ENCODE assay signal across 26 cellular contexts in the genomic region with DNA sequence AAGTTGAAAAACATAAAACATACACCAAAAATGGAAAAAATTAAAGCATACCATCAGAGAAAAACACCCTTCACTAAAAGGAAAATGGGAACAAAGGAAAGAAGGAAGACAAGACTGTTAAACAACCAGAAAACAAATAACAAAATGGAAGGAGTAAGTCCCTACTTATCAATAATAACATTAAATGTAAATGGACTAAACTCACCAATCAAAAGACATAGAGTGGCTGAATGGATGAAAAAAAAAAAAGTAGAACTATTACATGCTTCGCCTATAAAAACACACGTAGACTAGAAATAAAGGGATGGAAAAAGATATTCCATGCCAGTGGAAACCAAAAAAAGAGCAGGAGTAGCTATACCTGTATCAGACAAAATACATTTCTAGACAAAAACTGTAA. TPM values are rescaled to one million over a fixed set of nuclear protein-coding genes. Genes with fewer than 3 reads are reported as not detected.
"Had no signal": no experiment of that assay in that cellular context is flagged by ENCODE, and none has a peak within 500 bp of the region (broad histone marks: within the 10 kb centered on the region; RNA-seq: fewer than 3 reads in every experiment).

No MANE protein-coding gene starts in this region.

- H3K36me3 Mint-ChIP-seq: mesothelial cell of epicardium; naive B cell; naive thymus-derived CD8-positive, alpha-beta T cell had no signal

- H3K9me3 ChIP-seq: colonic mucosa, left lung, lower lobe of right lung, mucosa of descending colon had no signal

- H3K27me3 ChIP-seq: esophagus muscularis mucosa, foreskin keratinocyte had no signal

- H3K9me3 Mint-ChIP-seq: dendritic cell treated with granulocyte-macrophage colony-stimulating factor and Interleukin-4, amounts not matched to agents 40 ng/mL and 50 ng/mL, for 4 days; effector memory CD8-positive, alpha-beta T cell had no signal

- DNase-seq: colonic mucosa; cortex of kidney; effector CD8-positive, alpha-beta T cell; effector memory CD8-positive, alpha-beta T cell; endodermal cell; foreskin keratinocyte; glutamatergic neuron; head of caudate nucleus; heart right ventricle; hippocampal formation; left cardiac atrium; left lung; left ventricle myocardium superior; lower lobe of right lung; mesenchymal stem cell; mucosa of descending colon; naive B cell; naive thymus-derived CD8-positive, alpha-beta T cell had no signal

- H3K36me3 ChIP-seq: colonic mucosa, esophagus muscularis mucosa, heart right ventricle, left lung, lower lobe of right lung had no signal

- H3K4me3 ChIP-seq: colonic mucosa, esophagus muscularis mucosa, heart right ventricle, left lung, lower lobe of right lung, mucosa of descending colon had no signal

- H3K4me1 ChIP-seq: colonic mucosa, esophagus muscularis mucosa, foreskin keratinocyte, heart right ventricle, left lung, lower lobe of right lung had no signal

- H3K4me1 Mint-ChIP-seq: endodermal cell; mesothelial cell of epicardium; naive B cell; naive thymus-derived CD8-positive, alpha-beta T cell had no signal

- H3K27ac Mint-ChIP-seq: dendritic cell treated with granulocyte-macrophage colony-stimulating factor and Interleukin-4, amounts not matched to agents 40 ng/mL and 50 ng/mL, for 4 days; effector memory CD8-positive, alpha-beta T cell; endodermal cell; mesothelial cell of epicardium; naive B cell; naive thymus-derived CD8-positive, alpha-beta T cell had no signal

- H3K27ac ChIP-seq: colonic mucosa, esophagus muscularis mucosa, foreskin keratinocyte, heart right ventricle, left lung, lower lobe of right lung had no signal

- ATAC-seq: effector memory CD8-positive, alpha-beta T cell; foreskin keratinocyte; heart right ventricle; left cardiac atrium; left lung; left ventricle myocardium superior; lower lobe of right lung; mucosa of descending colon; naive thymus-derived CD8-positive, alpha-beta T cell had no signal

- H3K4me3 Mint-ChIP-seq: dendritic cell treated with granulocyte-macrophage colony-stimulating factor and Interleukin-4, amounts not matched to agents 40 ng/mL and 50 ng/mL, for 4 days; effector memory CD8-positive, alpha-beta T cell; endodermal cell; mesothelial cell of epicardium; naive B cell; naive thymus-derived CD8-positive, alpha-beta T cell had no signal

- FAIRE-seq: endometrium, frontal cortex, keratinocyte had no signal

RNA-seq across cellular contexts. Expression of a gene that starts 19.4 kb away (rescaled TPM):
- total RNA-seq: left cardiac atrium; left ventricle myocardium superior; lower leg skin; mesenteric fat pad; naive thymus-derived CD8-positive, alpha-beta T cell had no signal
- polyA plus RNA-seq: keratinocyte; naive thymus-derived CD8-positive, alpha-beta T cell had no signal
